Comparison of ENCODE assay signal across 26 cellular contexts in genomic region chr18:46920067-46920466, GRCh38.
"Had no signal": no experiment of that assay in that cellular context is flagged by ENCODE, and none has a peak within 500 bp of the region (broad histone marks: within the 10 kb centered on the region; RNA-seq: fewer than 3 reads in every experiment).

No MANE protein-coding gene starts in this region.

- H3K27ac Mint-ChIP-seq: activated B cell treated with CpG ODN at 0.5 μM for 24 hours; activated CD4-positive, alpha-beta memory T cell treated with anti-CD3 and anti-CD28 coated beads for 36 hours; activated CD4-positive, alpha-beta T cell treated with anti-CD3 and anti-CD28 coated beads, Interleukin-2, amount 10 ng/mL, durations not matched to agents 24 days and 14 days; activated naive CD4-positive, alpha-beta T cell treated with anti-CD3 and anti-CD28 coated beads, Interleukin-2, amount 50 U/mL, for 72 hours; activated naive CD8-positive, alpha-beta T cell treated with anti-CD3 and anti-CD28 coated beads, Interleukin-2, amount 50 U/mL, for 24 hours had no signal

- H3K27me3 Mint-ChIP-seq: activated B cell treated with CpG ODN at 0.5 μM for 24 hours; activated CD4-positive, alpha-beta memory T cell treated with anti-CD3 and anti-CD28 coated beads for 36 hours; activated naive CD8-positive, alpha-beta T cell treated with anti-CD3 and anti-CD28 coated beads, Interleukin-2, amount 50 U/mL, for 24 hours had no signal

- H3K36me3 Mint-ChIP-seq: activated CD4-positive, alpha-beta memory T cell treated with anti-CD3 and anti-CD28 coated beads for 36 hours; brain had no signal

- H3K36me3 ChIP-seq: cardiac muscle cell had no signal

- H3K4me3 ChIP-seq: cardiac muscle cell had no signal

- H3K9me3 Mint-ChIP-seq: activated CD4-positive, alpha-beta T cell treated with anti-CD3 and anti-CD28 coated beads, Interleukin-2, amount 10 ng/mL, durations not matched to agents 24 days and 14 days; activated naive CD4-positive, alpha-beta T cell treated with anti-CD3 and anti-CD28 coated beads, Interleukin-2, amount 50 U/mL, for 72 hours; activated naive CD8-positive, alpha-beta T cell treated with anti-CD3 and anti-CD28 coated beads, Interleukin-2, amount 50 U/mL, for 24 hours had no signal

- FAIRE-seq: astrocyte, RCC 7860, TTC549 had no signal

- ATAC-seq: activated naive CD4-positive, alpha-beta T cell treated with anti-CD3 and anti-CD28 coated beads, Interleukin-2, amount 50 U/mL, for 72 hours; activated naive CD8-positive, alpha-beta T cell treated with anti-CD3 and anti-CD28 coated beads, Interleukin-2, amount 50 U/mL, for 24 hours; activated T-cell treated with anti-CD3 and anti-CD28 coated beads, Interleukin-2, amount 50 U/mL, for 4 hours had no signal

- DNase-seq: activated B cell treated with CpG ODN at 0.5 μM for 24 hours; activated CD4-positive, alpha-beta memory T cell treated with anti-CD3 and anti-CD28 coated beads for 36 hours; activated CD4-positive, alpha-beta T cell treated with anti-CD3 and anti-CD28 coated beads for 1 hour; activated CD4-positive, alpha-beta T cell treated with anti-CD3 and anti-CD28 coated beads, Interleukin-2, amount 10 ng/mL, durations not matched to agents 24 days and 14 days; activated CD8-positive, alpha-beta memory T cell treated with anti-CD3 and anti-CD28 coated beads for 24 hours; activated effector memory CD4-positive, alpha-beta T cell treated with anti-CD3 and anti-CD28 coated beads, Interleukin-2, amount 50 U/mL, for 16 hours; activated naive CD4-positive, alpha-beta T cell treated with Interleukin-2 at 50 U/mL for 16 hours; activated naive CD8-positive, alpha-beta T cell treated with anti-CD3 and anti-CD28 coated beads, Interleukin-2, amount 50 U/mL, for 24 hours; activated T-cell treated with anti-CD3 and anti-CD28 coated beads, Interleukin-2, amount 50 U/mL, for 4 hours; amygdala; NCI-H1048; NCI-H146; NCI-H187 treated with DMSO at 0.1 percent for 48 hours; NCI-H2081 treated with DMSO at 0.1 percent for 48 hours; NCI-H446; NCI-H524 treated with DMSO at 0.1 percent for 48 hours; NCI-H748 treated with DMSO at 0.1 percent for 48 hours; SHP77 treated with DMSO at 0.1 percent for 48 hours; T-helper 2 cell; T1000 had no signal

- H3K27ac ChIP-seq: cardiac muscle cell had no signal

- H3K4me3 Mint-ChIP-seq: activated B cell treated with CpG ODN at 0.5 μM for 24 hours; activated CD4-positive, alpha-beta memory T cell treated with anti-CD3 and anti-CD28 coated beads for 36 hours; activated CD4-positive, alpha-beta T cell treated with anti-CD3 and anti-CD28 coated beads, Interleukin-2, amount 10 ng/mL, durations not matched to agents 24 days and 14 days; activated naive CD8-positive, alpha-beta T cell treated with anti-CD3 and anti-CD28 coated beads, Interleukin-2, amount 50 U/mL, for 24 hours; activated T-cell treated with anti-CD3 and anti-CD28 coated beads, Interleukin-2, amount 50 U/mL, for 4 hours had no signal

- H3K27me3 ChIP-seq: cardiac muscle cell had no signal
